1 cellular context compared by ENCODE assay signal in genomic region chr21:36700961-36701911, GRCh38.
TF ChIP-seq lines count a peak whose summit lies in the region.

No MANE protein-coding gene starts in this region.

TF ChIP-seq in HEK293, 187 proteins besides CTCF, POLR2A, EP300 and RAD21 (continued from another document):
- TF ChIP-seq ZNF324 (tag by site-specific recombination; IDR thresholded peaks at IDR 0.05) = peak; percentile 36; the same call in 1 of the 2 replicates
- TF ChIP-seq SCRT1 (tag by site-specific recombination; IDR thresholded peaks at IDR 0.05; ENCODE audit: borderline replicate concordance) = no peak; the same call in none of the 2 replicates
- peak; percentile 73; the same call in 1 of the 2 replicates for TF ChIP-seq ZBTB6 (tag by site-specific recombination; IDR thresholded peaks at IDR 0.05)
- TF ChIP-seq SP2 (tag by site-specific recombination; IDR thresholded peaks at IDR 0.05) = peak; percentile 44
- peak; percentile 27; the same call in 1 of the 2 replicates for TF ChIP-seq ZNF449 (tag by site-specific recombination; IDR thresholded peaks at IDR 0.05)
- peak; percentile 42; the same call in 1 of the 2 replicates for TF ChIP-seq ZEB2 (tag by site-specific recombination; IDR thresholded peaks at IDR 0.05)
- TF ChIP-seq ZNF580 (tag by site-specific recombination; IDR thresholded peaks at IDR 0.05) = no peak
- peak; percentile 79 for TF ChIP-seq GLIS2 (tag by site-specific recombination; IDR thresholded peaks at IDR 0.05)
- TF ChIP-seq KLF8 (tag by site-specific recombination; IDR thresholded peaks at IDR 0.05) = peak; percentile 60
- TF ChIP-seq KLF16 (tag by site-specific recombination; IDR thresholded peaks at IDR 0.05) = peak; percentile 77
- peak; percentile 78 for TF ChIP-seq ZSCAN30 (tag by site-specific recombination; IDR thresholded peaks at IDR 0.05)
- 0 out of 2 replicates have a peak, but pooled peaks have one; percentile 66 for TF ChIP-seq GLI4 (tag by site-specific recombination; IDR thresholded peaks at IDR 0.05)
- no peak for TF ChIP-seq ELK4 (IDR thresholded peaks at IDR 0.05; ENCODE audit: borderline replicate concordance, low read depth, low read length)
- peak; percentile 83 for TF ChIP-seq ZBTB8A (tag by site-specific recombination; IDR thresholded peaks at IDR 0.05)
- peak; percentile 51 for TF ChIP-seq ZBTB11 (tag by site-specific recombination; conservative IDR thresholded peaks at IDR 0.05; ENCODE audit: low read depth)
- TF ChIP-seq PATZ1 (tag by site-specific recombination; IDR thresholded peaks at IDR 0.05) = peak; percentile 35
- no peak for TF ChIP-seq PRDM4 (tag by site-specific recombination; IDR thresholded peaks at IDR 0.05)
- TF ChIP-seq ZNF513 (tag by site-specific recombination; IDR thresholded peaks at IDR 0.05) = no peak
- no peak for TF ChIP-seq ZNF623 (tag by site-specific recombination; IDR thresholded peaks at IDR 0.05)
- TF ChIP-seq ZFP69B (tag by site-specific recombination; IDR thresholded peaks at IDR 0.05) = 0 out of 2 replicates have a peak, but pooled peaks have one; percentile 33
- 0 out of 2 replicates have a peak, but pooled peaks have one; percentile 11 for TF ChIP-seq ZNF76 (tag by site-specific recombination; IDR thresholded peaks at IDR 0.05; ENCODE audit: borderline replicate concordance, low read depth)
- peak; percentile 40; the same call in 1 of the 2 replicates for TF ChIP-seq ZNF394 (tag by site-specific recombination; IDR thresholded peaks at IDR 0.05; ENCODE audit: borderline replicate concordance)
- TF ChIP-seq ZBTB49 (tag by site-specific recombination; IDR thresholded peaks at IDR 0.05; ENCODE audit: low read depth) = no peak
- peak; percentile 40 for TF ChIP-seq PRDM10 (tag by site-specific recombination; IDR thresholded peaks at IDR 0.05)
- TF ChIP-seq ZNF660 (tag by site-specific recombination; IDR thresholded peaks at IDR 0.05) = peak; percentile 60; the same call in 1 of the 2 replicates
- TF ChIP-seq FEZF1 (tag by site-specific recombination; IDR thresholded peaks at IDR 0.05) = no peak
- TF ChIP-seq ZNF146 (tag by site-specific recombination; IDR thresholded peaks at IDR 0.05) = peak; percentile 2; the same call in 1 of the 2 replicates
- TF ChIP-seq ZIC2 (tag by site-specific recombination; IDR thresholded peaks at IDR 0.05) = 0 out of 2 replicates have a peak, but pooled peaks have one; percentile 36
